Comparison of ENCODE assay signal across 8 cellular contexts in the genomic region with DNA sequence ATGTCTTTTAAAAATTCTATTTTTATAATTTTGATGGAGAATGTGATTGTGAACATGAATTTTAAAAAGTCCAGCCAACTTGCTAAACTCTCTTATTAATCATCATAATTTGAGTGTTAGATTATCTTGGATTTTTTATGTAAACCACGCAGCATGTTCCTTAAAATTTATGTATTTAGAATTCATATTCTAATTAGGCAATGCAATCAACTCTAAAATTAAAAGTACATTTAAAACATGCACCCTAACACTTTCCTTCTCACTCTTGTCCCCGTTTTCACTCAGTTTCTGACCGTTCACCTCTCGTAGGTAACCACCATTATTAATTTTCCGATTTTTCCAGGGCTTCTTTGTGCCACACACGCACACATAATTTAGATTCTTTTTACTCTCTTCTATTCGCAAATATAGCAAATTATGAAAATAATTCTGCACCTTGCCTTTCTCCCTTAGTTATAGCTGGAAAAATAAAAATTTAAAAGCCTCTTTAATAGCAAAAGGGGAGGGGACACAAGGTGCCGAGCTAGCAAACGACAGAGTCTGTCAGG. TPM values are rescaled to one million over a fixed set of nuclear protein-coding genes. Genes with fewer than 3 reads are reported as not detected.
A peak's percentile ranks its signal among the peaks of the same experiment; 100 is the strongest.
DNase-seq lines count a peak whose midpoint lies in the region; ATAC-seq, FAIRE-seq and TF ChIP-seq lines count a peak whose summit lies in the region.

No MANE protein-coding gene starts in this region.

- H3K27ac ChIP-seq in heart left ventricle, result peak overlapping the region; percentile 12 to 84 (median 78)
- H3K27ac ChIP-seq in kidney (ENCODE audit: low read depth in 2 of 2, low read length in 2 of 2), result peak overlapping the region; percentile 61 to 70
- peak overlapping the region; percentile 9 to 85 (median 74) for H3K27ac ChIP-seq in tibial nerve

- DNase-seq in heart left ventricle (no peak), Right ventricle myocardium inferior (ENCODE audit: missing footprints) (no peak), kidney (no peak), tibial nerve (ENCODE audit: low spot score in 2 of 2) (no peak), retina (no peak), DMS153 treated with DMSO at 0.1 percent for 48 hours (lab: John Stamatoyannopoulos, UW; ENCODE audit: unreplicated experiment) (no peak), pons (ENCODE audit: low spot score) (no peak)
- DNase-seq in activated T-helper 1 cell treated with anti-CD3 and anti-CD28 coated beads, Interleukin-12 subunit alpha, Interleukin-12 subunit beta, Interleukin-2, Interleukin-4 antibody, amounts not matched to agents 30 ng/mL and 10 ng/mL and 1 ng/mL, durations not matched to agents 14 hours and 24 hours and 36 hours (ENCODE audit: low spot score), result no peak

- peak overlapping the region; percentile 98 for H3K4me3 Mint-ChIP-seq in activated T-helper 1 cell treated with anti-CD3 and anti-CD28 coated beads, Interleukin-12 subunit alpha, Interleukin-12 subunit beta, Interleukin-2, Interleukin-4 antibody, amounts not matched to agents 30 ng/mL and 10 ng/mL and 1 ng/mL, durations not matched to agents 14 hours and 24 hours and 36 hours

- H3K4me1 ChIP-seq in heart left ventricle, result peaks cover 0 to 35% (median 18%) of the 10 kb centered on the region in 12 donors
- H3K4me1 ChIP-seq in kidney (ENCODE audit: control insufficient read depth in 1 of 2, insufficient read depth in 1 of 2, low read depth in 1 of 2, low read length in 2 of 2), result peaks cover 6 to 9% of the 10 kb centered on the region in 2 donors
- H3K4me1 ChIP-seq in tibial nerve, result peaks cover 0 to 37% (median 7%) of the 10 kb centered on the region in 4 donors

- H3K27ac Mint-ChIP-seq in activated T-helper 1 cell treated with anti-CD3 and anti-CD28 coated beads, Interleukin-12 subunit alpha, Interleukin-12 subunit beta, Interleukin-2, Interleukin-4 antibody, amounts not matched to agents 30 ng/mL and 10 ng/mL and 1 ng/mL, durations not matched to agents 14 hours and 24 hours and 36 hours, result peak overlapping the region; percentile 91

- peaks cover 28% of the 10 kb centered on the region for H3K4me1 Mint-ChIP-seq in activated T-helper 1 cell treated with anti-CD3 and anti-CD28 coated beads, Interleukin-12 subunit alpha, Interleukin-12 subunit beta, Interleukin-2, Interleukin-4 antibody, amounts not matched to agents 30 ng/mL and 10 ng/mL and 1 ng/mL, durations not matched to agents 14 hours and 24 hours and 36 hours (ENCODE audit: low read depth)

- H3K27me3 Mint-ChIP-seq in activated T-helper 1 cell treated with anti-CD3 and anti-CD28 coated beads, Interleukin-12 subunit alpha, Interleukin-12 subunit beta, Interleukin-2, Interleukin-4 antibody, amounts not matched to agents 30 ng/mL and 10 ng/mL and 1 ng/mL, durations not matched to agents 14 hours and 24 hours and 36 hours (ENCODE audit: insufficient read depth), result peaks cover 16% of the 10 kb centered on the region

- H3K4me3 ChIP-seq in heart left ventricle (peak overlapping the region; percentile 38 to 89 (median 71)), kidney (ENCODE audit: low read length in 2 of 2) (peak overlapping the region; percentile 97 to 98), tibial nerve (peak overlapping the region; percentile 53 to 85 (median 61))

- peak overlapping the region; percentile 91 to 94 for H3K9ac ChIP-seq in kidney (ENCODE audit: low read length in 2 of 2)

- no peaks in the 10 kb centered on the region for H3K9me3 ChIP-seq in heart left ventricle
- no peaks in the 10 kb centered on the region for H3K9me3 ChIP-seq in kidney (ENCODE audit: control insufficient read depth in 1 of 2, low read length in 2 of 2)
- H3K9me3 ChIP-seq in tibial nerve, result no peaks in the 10 kb centered on the region

- peaks cover 5% of the 10 kb centered on the region for H3K36me3 Mint-ChIP-seq in activated T-helper 1 cell treated with anti-CD3 and anti-CD28 coated beads, Interleukin-12 subunit alpha, Interleukin-12 subunit beta, Interleukin-2, Interleukin-4 antibody, amounts not matched to agents 30 ng/mL and 10 ng/mL and 1 ng/mL, durations not matched to agents 14 hours and 24 hours and 36 hours (ENCODE audit: low read depth)

- WGBS in heart left ventricle, 4 donors, result 1 to 4% (median 2%) methylated on average over 9 of the region's 9 CpGs
- WGBS in tibial nerve, 2 donors, result 2% methylated on average over 9 of the region's 9 CpGs

- ATAC-seq in heart left ventricle (no peak), Right ventricle myocardium inferior (no peak)

- no peaks in the 10 kb centered on the region for H3K36me3 ChIP-seq in heart left ventricle
- no peaks in the 10 kb centered on the region for H3K36me3 ChIP-seq in kidney (ENCODE audit: control insufficient read depth in 1 of 2, insufficient read depth in 2 of 2, low read length in 2 of 2)
- H3K36me3 ChIP-seq in tibial nerve, result no peaks in the 10 kb centered on the region

- FAIRE-seq in kidney (lab: Jason Lieb, UNC), result no peak

- H3K9me3 Mint-ChIP-seq in activated T-helper 1 cell treated with anti-CD3 and anti-CD28 coated beads, Interleukin-12 subunit alpha, Interleukin-12 subunit beta, Interleukin-2, Interleukin-4 antibody, amounts not matched to agents 30 ng/mL and 10 ng/mL and 1 ng/mL, durations not matched to agents 14 hours and 24 hours and 36 hours, result no peaks in the 10 kb centered on the region

- intact Hi-C loops in heart left ventricle (cut with DNase I), result no loop called here
- intact Hi-C loops in Right ventricle myocardium inferior (cut with DNase I), result loop anchor here (1.0 kb wide), 1 partner anchor 13 kb away; a partner anchor contains a TSS
- intact Hi-C loops in activated T-helper 1 cell treated with anti-CD3 and anti-CD28 coated beads, Interleukin-12 subunit alpha, Interleukin-12 subunit beta, Interleukin-2, Interleukin-4 antibody, amounts not matched to agents 30 ng/mL and 10 ng/mL and 1 ng/mL, durations not matched to agents 14 hours and 24 hours and 36 hours (cut with micrococcal nuclease), result loop anchor here (1.0 to 5.0 kb wide), 6 partner anchors 14 to 269 kb away; a partner anchor contains a TSS
- intact Hi-C loops in kidney (cut with DNase I), result no loop called here

- TF ChIP-seq CTCF in heart left ventricle (IDR thresholded peaks at IDR 0.05) (no peak), kidney (IDR thresholded peaks at IDR 0.05; ENCODE audit: borderline replicate concordance, extremely low read depth, insufficient read depth) (no peak), tibial nerve (IDR thresholded peaks at IDR 0.05) (no peak)

- H3K27me3 ChIP-seq in heart left ventricle (no peaks in the 10 kb centered on the region), tibial nerve (no peaks in the 10 kb centered on the region)

- no peak for TF ChIP-seq EP300 in tibial nerve (IDR thresholded peaks at IDR 0.05)

- TF ChIP-seq POLR2A in heart left ventricle (IDR thresholded peaks at IDR 0.05) (no peak), tibial nerve (IDR thresholded peaks at IDR 0.05) (no peak)

RNA-seq across cellular contexts. Expression of a gene that starts 0.3 kb away (rescaled TPM):
- total RNA-seq in heart left ventricle (1 to 10 TPM; 2.8 to 7.9 (median 5.6) TPM), Right ventricle myocardium inferior (4.0 TPM), kidney (8.3 TPM), tibial nerve (10 to 100 TPM in 1 of 4 donors, 1 to 10 TPM in 3; 4.5 to 15.1 (median 7.1) TPM)
- polyA plus RNA-seq in heart left ventricle (1 to 10 TPM; 1.5 to 1.8 TPM), kidney (ENCODE audit: insufficient read depth, low read depth, low replicate concordance) (3.5 TPM)
- total RNA-seq in activated T-helper 1 cell treated with anti-CD3 and anti-CD28 coated beads, Interleukin-12 subunit alpha, Interleukin-12 subunit beta, Interleukin-2, Interleukin-4 antibody, amounts not matched to agents 30 ng/mL and 10 ng/mL and 1 ng/mL, durations not matched to agents 14 hours and 24 hours and 36 hours, result 2.9 and 3.3 TPM in 2 replicates

RNA-seq across cellular contexts. Expression of a gene that starts 13.5 kb away (rescaled TPM):
- total RNA-seq in heart left ventricle (10 to 100 TPM in 5 of 9 donors, 1 to 10 TPM in 4; 7.5 to 22.0 (median 10.7) TPM), Right ventricle myocardium inferior (10.2 TPM), kidney (6.3 TPM), tibial nerve (10 to 100 TPM in 2 of 4 donors, 1 to 10 TPM in 2; 6.3 to 12.8 (median 9.2) TPM)
- polyA plus RNA-seq in heart left ventricle (1 to 10 TPM; 3.3 to 5.4 TPM), kidney (ENCODE audit: insufficient read depth, low read depth, low replicate concordance) (4.1 TPM)
- total RNA-seq in activated T-helper 1 cell treated with anti-CD3 and anti-CD28 coated beads, Interleukin-12 subunit alpha, Interleukin-12 subunit beta, Interleukin-2, Interleukin-4 antibody, amounts not matched to agents 30 ng/mL and 10 ng/mL and 1 ng/mL, durations not matched to agents 14 hours and 24 hours and 36 hours, result 1.0 and 1.2 TPM in 2 replicates

RNA-seq across cellular contexts. Expression of a gene that starts 50.1 kb away (rescaled TPM):
- total RNA-seq in heart left ventricle, result 1 to 10 TPM; 2.1 to 4.0 (median 2.9) TPM
- polyA plus RNA-seq in heart left ventricle, result 1 to 10 TPM in 1 of 2 donors, under 1 TPM in 1; 0.99 to 2.2 TPM
- total RNA-seq in Right ventricle myocardium inferior, result 2.4 TPM
- total RNA-seq in activated T-helper 1 cell treated with anti-CD3 and anti-CD28 coated beads, Interleukin-12 subunit alpha, Interleukin-12 subunit beta, Interleukin-2, Interleukin-4 antibody, amounts not matched to agents 30 ng/mL and 10 ng/mL and 1 ng/mL, durations not matched to agents 14 hours and 24 hours and 36 hours, result 5.6 and 5.7 TPM in 2 replicates
- 7.9 TPM for total RNA-seq in kidney
- polyA plus RNA-seq in kidney (ENCODE audit: insufficient read depth, low read depth, low replicate concordance), result 1.3 TPM
- total RNA-seq in tibial nerve, result 1 to 10 TPM; 4.7 to 7.8 (median 7.2) TPM

Comparison
In these comparisons a context has a peak if more than half of its experiments do, and no peak if none do; other contexts are left out.
1. intact Hi-C loops: an anchor here in Right ventricle myocardium inferior (1.0 kb wide) and activated T-helper 1 cell treated with anti-CD3 and anti-CD28 coated beads, Interleukin-12 subunit alpha, Interleukin-12 subunit beta, Interleukin-2, Interleukin-4 antibody, amounts not matched to agents 30 ng/mL and 10 ng/mL and 1 ng/mL, durations not matched to agents 14 hours and 24 hours and 36 hours (1.0 to 5.0 kb wide); none called in heart left ventricle and kidney.